1 cellular context compared by ENCODE assay signal in genomic region chr2:109138449-109138848, GRCh38.
TF ChIP-seq lines count a peak whose summit lies in the region.

No MANE protein-coding gene starts in this region.

TF ChIP-seq in endothelial cell of umbilical vein, 7 proteins besides CTCF, POLR2A, EP300 and RAD21:
- TF ChIP-seq MYC (IDR thresholded peaks at IDR 0.05; ENCODE audit: low read depth, low read length): no peak
- peak; percentile 58 for TF ChIP-seq FOS (IDR thresholded peaks at IDR 0.05; ENCODE audit: borderline replicate concordance, insufficient read depth, low read length)
- TF ChIP-seq POLR2AphosphoS5 (IDR thresholded peaks at IDR 0.05; ENCODE audit: insufficient read depth, low read depth, low read length): peak; percentile 65
